In the genomic region with DNA sequence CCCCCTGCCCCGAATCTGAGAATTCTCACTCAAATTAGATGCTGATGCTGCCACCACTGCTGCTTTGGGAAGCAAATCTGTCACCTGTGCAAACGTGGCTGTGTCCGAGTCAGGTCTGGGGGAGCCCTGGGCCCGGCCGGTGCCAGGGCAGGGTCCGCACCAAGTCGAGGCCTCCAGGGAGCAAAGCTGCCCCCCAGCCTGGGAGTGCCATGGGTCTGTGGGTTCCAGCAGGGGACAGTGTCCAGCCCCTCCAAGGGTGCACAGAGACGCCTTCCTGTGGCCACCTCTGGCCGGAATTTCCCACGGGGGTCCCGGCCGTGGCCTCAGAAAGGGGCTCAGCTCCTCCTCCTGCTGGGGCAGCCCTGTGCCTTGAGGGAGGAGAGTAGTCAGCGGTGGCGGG, we compare ENCODE assay signal across 23 cellular contexts. TPM values are rescaled to one million over a fixed set of nuclear protein-coding genes. Genes with fewer than 3 reads are reported as not detected.
DNase-seq lines count a peak whose midpoint lies in the region; ATAC-seq and TF ChIP-seq lines count a peak whose summit lies in the region.
"Had no signal": no experiment of that assay in that cellular context is flagged by ENCODE, and none has a peak within 500 bp of the region (broad histone marks: within the 10 kb centered on the region; RNA-seq: fewer than 3 reads in every experiment).

No MANE protein-coding gene starts in this region.

- H3K27ac Mint-ChIP-seq in T-helper 2 cell treated with Interferon-gamma antibody and Interleukin-4, amounts not matched to agents 5 μg/mL and 100 μg/mL, for 36 hours: peak overlapping the region; percentile 63
- H3K27ac Mint-ChIP-seq in CD4-positive, CD25-positive, alpha-beta regulatory T cell: peak overlapping the region in 2 of 3 donors; percentile 23 to 25
- peak overlapping the region; percentile 38 for H3K27ac Mint-ChIP-seq in activated CD8-positive, alpha-beta T cell treated with anti-CD3 and anti-CD28 coated beads for 36 hours
- H3K27ac Mint-ChIP-seq in stimulated activated naive B cell treated with anti-CD40 and anti-IgM and Interleukin-4, amounts not matched to agents 10 μg/mL and 1 μg/mL and 100 μg/mL, for 72 hours: peak overlapping the region; percentile 84

- H3K9me3 ChIP-seq in CD4-positive, CD25-positive, alpha-beta regulatory T cell (ENCODE audit: control insufficient read depth in 2 of 2, low read length in 2 of 2): no peaks in the 10 kb centered on the region
- H3K9me3 ChIP-seq: BE2C had no signal

- no peak overlapping the region for H3K4me3 Mint-ChIP-seq in T-helper 2 cell treated with Interferon-gamma antibody and Interleukin-4, amounts not matched to agents 5 μg/mL and 100 μg/mL, for 36 hours
- no peak overlapping the region for H3K4me3 Mint-ChIP-seq in CD4-positive, CD25-positive, alpha-beta regulatory T cell
- H3K4me3 Mint-ChIP-seq in activated CD8-positive, alpha-beta T cell treated with anti-CD3 and anti-CD28 coated beads for 36 hours: no peak overlapping the region
- H3K4me3 Mint-ChIP-seq in stimulated activated naive B cell treated with anti-CD40 and anti-IgM and Interleukin-4, amounts not matched to agents 10 μg/mL and 1 μg/mL and 100 μg/mL, for 72 hours: no peak overlapping the region
- H3K4me3 Mint-ChIP-seq: CD8-positive, alpha-beta memory T cell had no signal

- POLR2A ChIA-PET in activated CD8-positive, alpha-beta T cell treated with anti-CD3 and anti-CD28 coated beads for 36 hours (lab: Charles Lee): no interaction called here

- no peak for DNase-seq in T-helper 2 cell treated with Interferon-gamma antibody and Interleukin-4, amounts not matched to agents 5 μg/mL and 100 μg/mL, for 36 hours (ENCODE audit: low spot score)
- DNase-seq in T-helper 2 cell (no peak), Right ventricle myocardium superior (no peak), A172 (ENCODE audit: low spot score) (no peak)
- no peak for DNase-seq in CD4-positive, CD25-positive, alpha-beta regulatory T cell
- no peak for DNase-seq in activated CD8-positive, alpha-beta T cell treated with anti-CD3 and anti-CD28 coated beads for 36 hours
- no peak for DNase-seq in stimulated activated naive B cell treated with anti-CD40 and anti-IgM and Interleukin-4, amounts not matched to agents 10 μg/mL and 1 μg/mL and 100 μg/mL, for 72 hours
- DNase-seq: 8988T; BE2C; CD8-positive, alpha-beta memory T cell; DMS53; EL; GOT3; NCI-H1105; NCI-H2081 treated with DMSO at 0.1 percent for 48 hours; NCI-H510A; NCI-H748 treated with DMSO at 0.1 percent for 48 hours; NK-92 treated with Interleukin-12 subunit alpha and Interleukin-12 subunit beta, amount 100 ng/mL, for 24 hours had no signal

- TF ChIP-seq CTCF in activated CD8-positive, alpha-beta T cell treated with anti-CD3 and anti-CD28 coated beads for 36 hours (IDR thresholded peaks at IDR 0.05): no peak

- CTCF ChIA-PET in activated CD8-positive, alpha-beta T cell treated with anti-CD3 and anti-CD28 coated beads for 36 hours (lab: Charles Lee): no interaction called here

- H3K36me3 ChIP-seq in CD4-positive, CD25-positive, alpha-beta regulatory T cell (ENCODE audit: control insufficient read depth, insufficient read depth, low read length): no peaks in the 10 kb centered on the region
- H3K36me3 ChIP-seq: BE2C had no signal

- no peaks in the 10 kb centered on the region for H3K27me3 ChIP-seq in CD4-positive, CD25-positive, alpha-beta regulatory T cell (ENCODE audit: control insufficient read depth, insufficient read depth, low read length)
- H3K27me3 ChIP-seq: BE2C had no signal

- H3K4me3 ChIP-seq in CD4-positive, CD25-positive, alpha-beta regulatory T cell (ENCODE audit: low read depth, low read length): no peak overlapping the region
- H3K4me3 ChIP-seq: GM12878 had no signal

- intact Hi-C loops in activated CD8-positive, alpha-beta T cell treated with anti-CD3 and anti-CD28 coated beads for 36 hours (cut with micrococcal nuclease): loop anchor here (10.0 kb wide), 1 partner anchor 59 kb away; a partner anchor contains a TSS
- intact Hi-C loops in Right ventricle myocardium superior (cut with DNase I): no loop called here

- peaks cover 9% of the 10 kb centered on the region for H3K4me1 Mint-ChIP-seq in T-helper 2 cell treated with Interferon-gamma antibody and Interleukin-4, amounts not matched to agents 5 μg/mL and 100 μg/mL, for 36 hours (ENCODE audit: low read depth)
- H3K4me1 Mint-ChIP-seq in CD4-positive, CD25-positive, alpha-beta regulatory T cell: peaks cover 0 to 16% (median 5%) of the 10 kb centered on the region in 4 donors
- H3K4me1 Mint-ChIP-seq in activated CD8-positive, alpha-beta T cell treated with anti-CD3 and anti-CD28 coated beads for 36 hours (ENCODE audit: low read depth): peaks cover 23% of the 10 kb centered on the region
- H3K4me1 Mint-ChIP-seq in stimulated activated naive B cell treated with anti-CD40 and anti-IgM and Interleukin-4, amounts not matched to agents 10 μg/mL and 1 μg/mL and 100 μg/mL, for 72 hours: peaks cover 31 to 48% of the 10 kb centered on the region in 2 donors

- no peak for ATAC-seq in CD4-positive, CD25-positive, alpha-beta regulatory T cell (ENCODE audit: low read depth in 2 of 2)
- ATAC-seq in activated CD8-positive, alpha-beta T cell treated with anti-CD3 and anti-CD28 coated beads for 36 hours: no peak
- no peak for ATAC-seq in stimulated activated naive B cell treated with anti-CD40 and anti-IgM and Interleukin-4, amounts not matched to agents 10 μg/mL and 1 μg/mL and 100 μg/mL, for 72 hours (replicated peaks)
- ATAC-seq in HG02759 (IDR thresholded peaks at IDR 0.05; ENCODE audit: unreplicated experiment): no peak
- ATAC-seq in Right ventricle myocardium superior (ENCODE audit: poor library complexity): no peak
- ATAC-seq: HCT116, Right ventricle myocardium inferior had no signal

- H3K4me1 ChIP-seq in CD4-positive, CD25-positive, alpha-beta regulatory T cell (ENCODE audit: control insufficient read depth, insufficient read depth, low read length, poor library complexity, severe bottlenecking): peaks cover 23% of the 10 kb centered on the region
- H3K4me1 ChIP-seq: BE2C had no signal

- H3K27ac ChIP-seq in CD4-positive, CD25-positive, alpha-beta regulatory T cell (ENCODE audit: insufficient read depth, low read length, poor library complexity, severe bottlenecking): no peak overlapping the region

- H3K27me3 Mint-ChIP-seq in T-helper 2 cell treated with Interferon-gamma antibody and Interleukin-4, amounts not matched to agents 5 μg/mL and 100 μg/mL, for 36 hours (ENCODE audit: low read depth): no peaks in the 10 kb centered on the region
- no peaks in the 10 kb centered on the region for H3K27me3 Mint-ChIP-seq in CD4-positive, CD25-positive, alpha-beta regulatory T cell
- no peaks in the 10 kb centered on the region for H3K27me3 Mint-ChIP-seq in activated CD8-positive, alpha-beta T cell treated with anti-CD3 and anti-CD28 coated beads for 36 hours
- H3K27me3 Mint-ChIP-seq in stimulated activated naive B cell treated with anti-CD40 and anti-IgM and Interleukin-4, amounts not matched to agents 10 μg/mL and 1 μg/mL and 100 μg/mL, for 72 hours: no peaks in the 10 kb centered on the region
- H3K27me3 Mint-ChIP-seq: CD8-positive, alpha-beta memory T cell had no signal

- H3K36me3 Mint-ChIP-seq in T-helper 2 cell treated with Interferon-gamma antibody and Interleukin-4, amounts not matched to agents 5 μg/mL and 100 μg/mL, for 36 hours (ENCODE audit: low read depth): no peaks in the 10 kb centered on the region
- no peaks in the 10 kb centered on the region for H3K36me3 Mint-ChIP-seq in CD4-positive, CD25-positive, alpha-beta regulatory T cell
- H3K36me3 Mint-ChIP-seq in activated CD8-positive, alpha-beta T cell treated with anti-CD3 and anti-CD28 coated beads for 36 hours (ENCODE audit: low read depth): no peaks in the 10 kb centered on the region
- H3K36me3 Mint-ChIP-seq in stimulated activated naive B cell treated with anti-CD40 and anti-IgM and Interleukin-4, amounts not matched to agents 10 μg/mL and 1 μg/mL and 100 μg/mL, for 72 hours: peaks cover 0 to 3% of the 10 kb centered on the region in 2 donors
- H3K36me3 Mint-ChIP-seq: CD8-positive, alpha-beta memory T cell had no signal

- H3K9me3 Mint-ChIP-seq in T-helper 2 cell treated with Interferon-gamma antibody and Interleukin-4, amounts not matched to agents 5 μg/mL and 100 μg/mL, for 36 hours: no peaks in the 10 kb centered on the region
- H3K9me3 Mint-ChIP-seq in CD4-positive, CD25-positive, alpha-beta regulatory T cell: no peaks in the 10 kb centered on the region
- no peaks in the 10 kb centered on the region for H3K9me3 Mint-ChIP-seq in activated CD8-positive, alpha-beta T cell treated with anti-CD3 and anti-CD28 coated beads for 36 hours
- H3K9me3 Mint-ChIP-seq in stimulated activated naive B cell treated with anti-CD40 and anti-IgM and Interleukin-4, amounts not matched to agents 10 μg/mL and 1 μg/mL and 100 μg/mL, for 72 hours: no peaks in the 10 kb centered on the region
- H3K9me3 Mint-ChIP-seq: CD8-positive, alpha-beta memory T cell had no signal

RNA-seq across cellular contexts. Expression of a gene that starts 27.7 kb away (rescaled TPM):
- not detected for total RNA-seq in CD4-positive, CD25-positive, alpha-beta regulatory T cell
- polyA plus RNA-seq in CD4-positive, CD25-positive, alpha-beta regulatory T cell: not detected
- not detected for total RNA-seq in activated CD8-positive, alpha-beta T cell treated with anti-CD3 and anti-CD28 coated beads for 36 hours
- 0.22 TPM for total RNA-seq in Right ventricle myocardium superior
- total RNA-seq in A172 (2014; rRNA removed; shearing (Covaris generic)): not detected in 2 replicates
- total RNA-seq: CD8-positive, alpha-beta memory T cell; GM12878; OCI-LY7 had no signal
- polyA plus RNA-seq: CD8-positive, alpha-beta memory T cell; GM12878 had no signal

RNA-seq across cellular contexts. Expression of a gene that starts 30.1 kb away (rescaled TPM):
- total RNA-seq in CD4-positive, CD25-positive, alpha-beta regulatory T cell: 20.0 TPM
- polyA plus RNA-seq in CD4-positive, CD25-positive, alpha-beta regulatory T cell: 1 to 10 TPM; 3.0 to 6.3 (median 4.7) TPM
- total RNA-seq in activated CD8-positive, alpha-beta T cell treated with anti-CD3 and anti-CD28 coated beads for 36 hours: 10 to 100 TPM; 17.5 to 20.3 TPM
- total RNA-seq in Right ventricle myocardium superior: 2.4 TPM
- total RNA-seq in A172 (2014; rRNA removed; shearing (Covaris generic)): 8.2 and 10.0 TPM in 2 replicates

Comparison
In these comparisons a context has a peak if more than half of its experiments do, and no peak if none do; other contexts are left out.
1. H3K27ac Mint-ChIP-seq: peak in every context shown above with its lines; median percentile 84 in stimulated activated naive B cell treated with anti-CD40 and anti-IgM and Interleukin-4, amounts not matched to agents 10 μg/mL and 1 μg/mL and 100 μg/mL, for 72 hours; 63 in T-helper 2 cell treated with Interferon-gamma antibody and Interleukin-4, amounts not matched to agents 5 μg/mL and 100 μg/mL, for 36 hours; 38 in activated CD8-positive, alpha-beta T cell treated with anti-CD3 and anti-CD28 coated beads for 36 hours; 24 in CD4-positive, CD25-positive, alpha-beta regulatory T cell.